1 cellular context compared by ENCODE assay signal in genomic region chr1:62887799-62888507, GRCh38.
TF ChIP-seq lines count a peak whose summit lies in the region.

No MANE protein-coding gene starts in this region.

TF ChIP-seq in WTC11, 78 proteins besides CTCF, POLR2A, EP300 and RAD21 (continued from another document):
- TF ChIP-seq, protein P1, sequence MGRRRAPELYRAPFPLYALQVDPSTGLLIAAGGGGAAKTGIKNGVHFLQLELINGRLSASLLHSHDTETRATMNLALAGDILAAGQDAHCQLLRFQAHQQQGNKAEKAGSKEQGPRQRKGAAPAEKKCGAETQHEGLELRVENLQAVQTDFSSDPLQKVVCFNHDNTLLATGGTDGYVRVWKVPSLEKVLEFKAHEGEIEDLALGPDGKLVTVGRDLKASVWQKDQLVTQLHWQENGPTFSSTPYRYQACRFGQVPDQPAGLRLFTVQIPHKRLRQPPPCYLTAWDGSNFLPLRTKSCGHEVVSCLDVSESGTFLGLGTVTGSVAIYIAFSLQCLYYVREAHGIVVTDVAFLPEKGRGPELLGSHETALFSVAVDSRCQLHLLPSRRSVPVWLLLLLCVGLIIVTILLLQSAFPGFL (CRISPR knock-in tag; IDR thresholded peaks at IDR 0.05; ENCODE audit: borderline replicate concordance), result no peak
- TF ChIP-seq ZNF263 (CRISPR knock-in tag; IDR thresholded peaks at IDR 0.05; ENCODE audit: low read depth) (no peak), NFE2L1 (CRISPR knock-in tag; IDR thresholded peaks at IDR 0.05) (no peak), ZNF232 (CRISPR knock-in tag; IDR thresholded peaks at IDR 0.05) (no peak), ATF1 (CRISPR knock-in tag; IDR thresholded peaks at IDR 0.05) (no peak)
TF ChIP-seq in WTC11: peak in this region for 0.
